In the genomic region with DNA sequence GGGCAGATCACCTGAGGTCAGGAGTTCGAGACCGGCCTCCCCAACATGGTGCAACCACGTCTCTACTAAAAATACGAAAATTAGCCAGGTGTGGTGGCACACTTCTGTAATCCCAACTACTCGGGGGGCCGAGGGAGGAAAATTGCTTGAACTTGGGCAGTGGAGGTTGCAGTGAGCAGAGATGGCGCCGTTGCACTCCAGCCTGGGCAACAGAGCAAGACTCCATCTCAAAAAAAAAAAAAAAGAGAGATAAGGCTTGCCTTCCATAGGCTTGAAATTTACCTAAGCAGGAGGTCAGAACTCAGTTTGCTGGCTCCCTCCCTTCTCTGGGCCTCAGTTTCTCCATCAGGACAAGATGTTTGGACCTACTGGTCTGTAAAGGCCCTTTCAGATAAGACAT, we compare ENCODE assay signal across 11 cellular contexts. TPM values are rescaled to one million over a fixed set of nuclear protein-coding genes. Genes with fewer than 3 reads are reported as not detected.
DNase-seq lines count a peak whose midpoint lies in the region; TF ChIP-seq lines count a peak whose summit lies in the region.
"Had no signal": no experiment of that assay in that cellular context is flagged by ENCODE, and none has a peak within 500 bp of the region (broad histone marks: within the 10 kb centered on the region; RNA-seq: fewer than 3 reads in every experiment).

No MANE protein-coding gene starts in this region.

- H3K27ac Mint-ChIP-seq in T-helper 1 cell treated with Interleukin-12 subunit alpha and Interleukin-12 subunit beta and Interleukin-4 antibody, amounts not matched to agents 30 μg/mL and 1 μg/mL, for 36 hours = peak overlapping the region; percentile 52

- dilution Hi-C loops in mammary epithelial cell (cut with HindIII; ENCODE audit: low sequenced_read_pairs) = no loop called here

- no peak overlapping the region for H2AFZ ChIP-seq in Karpas-422 (ENCODE audit: low read length)
- H2AFZ ChIP-seq in mammary epithelial cell (ENCODE audit: low read depth, low read length) = no peak overlapping the region
- no peak overlapping the region for H2AFZ ChIP-seq in osteoblast (ENCODE audit: low read length)

- H3K9me3 ChIP-seq in Karpas-422 (ENCODE audit: low read length) (no peaks in the 10 kb centered on the region), mammary epithelial cell (replicated peaks; ENCODE audit: insufficient read depth, low read length) (no peaks in the 10 kb centered on the region), osteoblast (ENCODE audit: low read depth, low read length) (no peaks in the 10 kb centered on the region)
- H3K9me3 ChIP-seq: upper lobe of left lung had no signal

- peak overlapping the region; percentile 82 for H3K4me2 ChIP-seq in Karpas-422 (ENCODE audit: low read depth, low read length, poor library complexity, severe bottlenecking)
- peak overlapping the region; percentile 80 for H3K4me2 ChIP-seq in mammary epithelial cell (ENCODE audit: insufficient read depth, low read depth, low read length)
- H3K4me2 ChIP-seq in osteoblast (ENCODE audit: insufficient read depth, low read length) = peak overlapping the region; percentile 89

- CTCF ChIA-PET in mammary epithelial cell (lab: Charles Lee; ENCODE audit: low non-redundant PET) = no interaction called here

- TF ChIP-seq CTCF in mammary epithelial cell (conservative IDR thresholded peaks at IDR 0.05 in 1 of 2, IDR thresholded peaks at IDR 0.05 in 1 of 2; ENCODE audit: extremely low read depth in 1 of 2, insufficient read depth in 1 of 2, low read depth in 1 of 2, low read length in 2 of 2) = no peak
- no peak for TF ChIP-seq CTCF in osteoblast (IDR thresholded peaks at IDR 0.05; ENCODE audit: extremely low read depth, low read depth, low read length)

- H3K79me2 ChIP-seq in Karpas-422 (ENCODE audit: low read length) (peaks cover 24% of the 10 kb centered on the region), mammary epithelial cell (ENCODE audit: insufficient read depth, low read length) (peaks cover 16% of the 10 kb centered on the region), osteoblast (ENCODE audit: insufficient read depth, low read length) (peaks cover 17% of the 10 kb centered on the region)

- in situ Hi-C loops in mammary epithelial cell (cut with MboI; ENCODE audit: low sequenced_read_pairs in 2 of 2) = no loop called here

- H3K9ac ChIP-seq in Karpas-422 (ENCODE audit: low read length) (peak overlapping the region; percentile 94), mammary epithelial cell (ENCODE audit: insufficient read depth, low read length) (no peak overlapping the region)

- no peaks in the 10 kb centered on the region for H4K20me1 ChIP-seq in Karpas-422 (ENCODE audit: insufficient read depth, low read depth, low read length)
- no peaks in the 10 kb centered on the region for H4K20me1 ChIP-seq in mammary epithelial cell (ENCODE audit: insufficient read depth, low read length)
- no peaks in the 10 kb centered on the region for H4K20me1 ChIP-seq in osteoblast (ENCODE audit: insufficient read depth, low read length)

- 97% methylated on average over 8 of the region's 8 CpGs for whole genome bisulfite sequencing in mammary epithelial cell (ENCODE audit: low coverage, missing lambda C conversion rate)

- DNase-seq in T-helper 1 cell = no peak
- no peak for DNase-seq in Karpas-422
- no peak for DNase-seq in mammary epithelial cell
- DNase-seq in osteoblast (ENCODE audit: insufficient read length, low spot score, missing footprints) = no peak
- DNase-seq in NCI-H2171 (lab: John Stamatoyannopoulos, UW) = no peak
- DNase-seq in Kasumi-1 (lab: John Stamatoyannopoulos, UW) = no peak
- DNase-seq in DMS79 (lab: John Stamatoyannopoulos, UW) = no peak
- DNase-seq: NCI-H226, T1000, upper lobe of left lung had no signal

- H3K36me3 ChIP-seq in Karpas-422 (ENCODE audit: insufficient read depth, low read length) = peaks cover 27% of the 10 kb centered on the region; the same call in 1 of the 2 replicates
- H3K36me3 ChIP-seq in mammary epithelial cell (ENCODE audit: insufficient read depth, low read length) = peaks cover 4% of the 10 kb centered on the region
- peaks cover 32% of the 10 kb centered on the region for H3K36me3 ChIP-seq in osteoblast (ENCODE audit: insufficient read depth, low read length)

- BruUV-seq in mammary epithelial cell (replicated peaks; lab: Mats Ljungman, UMichigan) = no TSS peak

- H3K4me3 Mint-ChIP-seq in T-helper 1 cell treated with Interleukin-12 subunit alpha and Interleukin-12 subunit beta and Interleukin-4 antibody, amounts not matched to agents 30 μg/mL and 1 μg/mL, for 36 hours = peak overlapping the region; percentile 93

- H3K9me2 ChIP-seq in Karpas-422 (replicated peaks; ENCODE audit: insufficient read depth, low read length) = no peaks in the 10 kb centered on the region

- intact Hi-C loops in mammary epithelial cell (cut with micrococcal nuclease) = no loop called here

- H3K27me3 Mint-ChIP-seq in T-helper 1 cell treated with Interleukin-12 subunit alpha and Interleukin-12 subunit beta and Interleukin-4 antibody, amounts not matched to agents 30 μg/mL and 1 μg/mL, for 36 hours (ENCODE audit: low read depth) = no peaks in the 10 kb centered on the region

- peaks cover 18% of the 10 kb centered on the region for H3K4me1 ChIP-seq in Karpas-422 (ENCODE audit: low read length)
- peaks cover 7% of the 10 kb centered on the region for H3K4me1 ChIP-seq in mammary epithelial cell (ENCODE audit: insufficient read depth, low read length)
- peaks cover 9% of the 10 kb centered on the region for H3K4me1 ChIP-seq in osteoblast (ENCODE audit: insufficient read depth, low read length)

- H3K4me1 Mint-ChIP-seq in T-helper 1 cell treated with Interleukin-12 subunit alpha and Interleukin-12 subunit beta and Interleukin-4 antibody, amounts not matched to agents 30 μg/mL and 1 μg/mL, for 36 hours (ENCODE audit: low read depth) = peaks cover 15% of the 10 kb centered on the region

- H3K4me3 ChIP-seq in Karpas-422 (ENCODE audit: low read length) = peak overlapping the region; percentile 97
- H3K4me3 ChIP-seq in mammary epithelial cell (replicated peaks in 1 of 3; ENCODE audit: insufficient read depth in 1 of 3, low read depth in 2 of 3, low read length in 3 of 3) = peak overlapping the region in 1 of 3 experiments; percentile 92
- no peak overlapping the region for H3K4me3 ChIP-seq in osteoblast (ENCODE audit: insufficient read depth, low read length)

- H3K9me3 Mint-ChIP-seq in T-helper 1 cell treated with Interleukin-12 subunit alpha and Interleukin-12 subunit beta and Interleukin-4 antibody, amounts not matched to agents 30 μg/mL and 1 μg/mL, for 36 hours = no peaks in the 10 kb centered on the region

- H3K27me3 ChIP-seq in Karpas-422 (ENCODE audit: low read length) (no peaks in the 10 kb centered on the region), mammary epithelial cell (ENCODE audit: insufficient read depth, low read length) (no peaks in the 10 kb centered on the region), osteoblast (ENCODE audit: insufficient read depth, low read length) (no peaks in the 10 kb centered on the region)
- H3K27me3 ChIP-seq: upper lobe of left lung had no signal

- H3K27ac ChIP-seq in Karpas-422 (ENCODE audit: low read length) (no peak overlapping the region), mammary epithelial cell (ENCODE audit: insufficient read depth, low read depth, low read length) (no peak overlapping the region), osteoblast (ENCODE audit: low read depth, low read length) (no peak overlapping the region)

- peaks cover 21% of the 10 kb centered on the region for H3K36me3 Mint-ChIP-seq in T-helper 1 cell treated with Interleukin-12 subunit alpha and Interleukin-12 subunit beta and Interleukin-4 antibody, amounts not matched to agents 30 μg/mL and 1 μg/mL, for 36 hours (ENCODE audit: low read depth)

RNA-seq across cellular contexts. Expression of a gene that starts 1.3 kb away (rescaled TPM):
- total RNA-seq in Karpas-422 (2014; rRNA removed; shearing (Covaris generic); ENCODE audit: low replicate concordance) = 28.6 and 42.5 TPM in 2 replicates
- 10 to 100 TPM; 26.8 to 44.7 TPM for total RNA-seq in mammary epithelial cell
- 33.3 TPM for polyA plus RNA-seq in mammary epithelial cell
- polyA minus RNA-seq in mammary epithelial cell = 17.0 TPM
- total RNA-seq in osteoblast = 10.1 and 10.3 TPM in 2 replicates

RNA-seq across cellular contexts. Expression of a gene that starts 10.0 kb away (rescaled TPM):
- total RNA-seq in Karpas-422 (2014; rRNA removed; shearing (Covaris generic); ENCODE audit: low replicate concordance) = 17.6 and 60.4 TPM in 2 replicates
- total RNA-seq in mammary epithelial cell = 10 to 100 TPM; 30.8 to 40.3 TPM
- 26.5 TPM for polyA plus RNA-seq in mammary epithelial cell
- polyA minus RNA-seq in mammary epithelial cell = 19.2 TPM
- 17.4 and 18.0 TPM in 2 replicates for total RNA-seq in osteoblast

RNA-seq across cellular contexts. Expression of a gene that starts 41.2 kb away (rescaled TPM):
- 6.7 and 9.5 TPM in 2 replicates for total RNA-seq in Karpas-422 (2014; rRNA removed; shearing (Covaris generic); ENCODE audit: low replicate concordance)
- total RNA-seq in mammary epithelial cell (10 to 100 TPM; 18.0 to 18.5 TPM), osteoblast (17.0 and 18.6 TPM in 2 replicates)
- polyA plus RNA-seq in mammary epithelial cell = 17.3 TPM
- polyA minus RNA-seq in mammary epithelial cell = 34.9 TPM

RNA-seq across cellular contexts. Expression of a gene that starts 53.5 kb away (rescaled TPM):
- 26.8 and 31.3 TPM in 2 replicates for total RNA-seq in Karpas-422 (2014; rRNA removed; shearing (Covaris generic); ENCODE audit: low replicate concordance)
- 10 to 100 TPM; 10.2 to 11.5 TPM for total RNA-seq in mammary epithelial cell
- polyA plus RNA-seq in mammary epithelial cell = 13.5 TPM
- 13.4 TPM for polyA minus RNA-seq in mammary epithelial cell
- total RNA-seq in osteoblast = 3.3 and 4.7 TPM in 2 replicates

RNA-seq across cellular contexts. Expression of a gene that starts 53.7 kb away (rescaled TPM):
- 6.3 and 7.8 TPM in 2 replicates for total RNA-seq in Karpas-422 (2014; rRNA removed; shearing (Covaris generic); ENCODE audit: low replicate concordance)
- total RNA-seq in mammary epithelial cell = 100 to 1,000 TPM; 155 to 206 TPM
- polyA plus RNA-seq in mammary epithelial cell = 128 TPM
- 227 TPM for polyA minus RNA-seq in mammary epithelial cell
- total RNA-seq in osteoblast = 38.0 and 39.8 TPM in 2 replicates
